Comparison of ENCODE assay signal across 1 cellular context in genomic region chr18:703660-704018, GRCh38.
TF ChIP-seq lines count a peak whose summit lies in the region.

No MANE protein-coding gene starts in this region.

TF ChIP-seq in SK-N-SH, 30 proteins besides CTCF, POLR2A, EP300 and RAD21 (continued from another document):
- TF ChIP-seq IRF3 (IDR thresholded peaks at IDR 0.05; ENCODE audit: low read depth, low read length), result no peak
